8 cellular contexts compared by ENCODE assay signal in the genomic region with DNA sequence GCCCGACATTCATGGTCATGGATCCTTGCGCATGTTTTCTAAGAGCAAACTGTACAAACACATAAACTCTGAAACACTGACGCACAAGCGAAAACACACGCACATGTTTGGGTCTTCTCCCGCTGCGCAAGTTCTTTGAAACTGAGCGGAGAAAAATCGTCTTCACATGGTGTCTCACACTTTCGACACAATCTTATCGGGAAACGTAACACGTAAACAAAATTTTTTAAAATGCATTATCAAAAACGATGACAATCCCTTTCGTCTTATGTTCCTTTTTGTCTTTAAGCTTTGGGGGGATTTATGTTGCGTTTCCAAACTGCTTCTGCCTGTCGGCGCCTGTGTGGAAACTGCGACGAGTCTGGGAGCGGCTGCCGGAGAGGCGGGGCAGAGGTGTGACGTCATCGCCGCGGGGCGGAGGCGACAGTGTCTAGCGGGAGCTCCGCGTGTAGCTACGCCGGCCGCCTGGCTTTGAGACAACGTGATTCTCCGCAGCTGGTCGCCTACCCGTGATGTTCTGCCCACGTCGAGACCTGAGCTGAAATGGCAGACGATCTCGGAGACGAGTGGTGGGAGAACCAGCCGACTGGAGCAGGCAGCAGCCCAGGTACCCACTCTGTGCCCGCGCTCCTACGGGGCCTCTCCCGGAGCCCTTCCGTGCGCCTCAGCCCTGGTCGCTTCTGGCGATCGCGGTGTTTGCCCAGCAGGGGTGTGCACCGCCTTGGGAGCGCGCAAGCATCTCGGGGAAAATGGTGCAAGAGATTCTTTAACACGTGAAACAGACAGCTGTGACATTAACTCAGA. TPM values are rescaled to one million over a fixed set of nuclear protein-coding genes. Genes with fewer than 3 reads are reported as not detected.
DNase-seq lines count a peak whose midpoint lies in the region; ATAC-seq, FAIRE-seq and TF ChIP-seq lines count a peak whose summit lies in the region.

Gene CMSS1, plus strand, starts transcription at position 426 of the 804 bp plus-strand sequence.

- TF ChIP-seq CTCF in WERI-Rb-1 (IDR thresholded peaks at IDR 0.05; ENCODE audit: low read depth, low read length) (peak; percentile 24; the same call in 1 of the 2 replicates), mammary epithelial cell (conservative IDR thresholded peaks at IDR 0.05 in 1 of 2, IDR thresholded peaks at IDR 0.05 in 1 of 2; ENCODE audit: extremely low read depth in 1 of 2, insufficient read depth in 1 of 2, low read depth in 1 of 2, low read length in 2 of 2) (peak in 1 of 2 donors; percentile 2)

- no peaks in the 10 kb centered on the region for H3K27me3 ChIP-seq in WERI-Rb-1 (ENCODE audit: insufficient read depth, low read depth, severe bottlenecking)
- H3K27me3 ChIP-seq in mammary epithelial cell (ENCODE audit: insufficient read depth, low read length): no peaks in the 10 kb centered on the region
- H3K27me3 ChIP-seq in small intestine (ENCODE audit: control insufficient read depth in 2 of 2, insufficient read depth in 2 of 2, low read length in 2 of 2): no peaks in the 10 kb centered on the region

- BruUV-seq in mammary epithelial cell (replicated peaks; lab: Mats Ljungman, UMichigan): TSS peak; percentile 60

- intact Hi-C loops in mammary epithelial cell (cut with micrococcal nuclease): loop anchor here (5.0 kb wide), 1 partner anchor 585 kb away; the partner anchor contains the start of genes LNP1 and TOMM70

- dilution Hi-C loops in mammary epithelial cell (cut with HindIII; ENCODE audit: low sequenced_read_pairs): no loop called here

- peaks cover 40% of the 10 kb centered on the region for H3K79me2 ChIP-seq in mammary epithelial cell (ENCODE audit: insufficient read depth, low read length)

- 1% methylated on average over 55 of the region's 60 CpGs for WGBS in mammary epithelial cell (ENCODE audit: low coverage, missing lambda C conversion rate)
- WGBS in small intestine, 3 donors: 0% methylated on average over 60 of the region's 60 CpGs

- H3K9ac ChIP-seq in mammary epithelial cell (ENCODE audit: insufficient read depth, low read length): peak within 1 kb of the TSS; percentile 94

- peak; percentile 95 for DNase-seq in AG08395 (ENCODE audit: low spot score)
- DNase-seq in NCI-H2227 (lab: John Stamatoyannopoulos, UW; ENCODE audit: unreplicated experiment): peak; percentile 89
- peak; percentile 95 for DNase-seq in WERI-Rb-1
- DNase-seq in mammary epithelial cell: peak; percentile 90
- peak; percentile 91 for DNase-seq in iPS-NIHi11 (ENCODE audit: low spot score)
- peak; percentile 88 for DNase-seq in small intestine

- FAIRE-seq in small intestine (lab: Jason Lieb, UNC): no peak

- CTCF ChIA-PET in mammary epithelial cell (lab: Charles Lee; ENCODE audit: low non-redundant PET): interaction anchor here (0.6 kb wide), 1 partner anchor 14 kb away, joined by 15 read pairs; no protein-coding TSS in a partner anchor

- H3K4me1 ChIP-seq in mammary epithelial cell (ENCODE audit: insufficient read depth, low read length) (peaks cover 6% of the 10 kb centered on the region), small intestine (ENCODE audit: control insufficient read depth in 2 of 2, insufficient read depth in 1 of 2, low read depth in 1 of 2, low read length in 1 of 2) (peaks cover 0 to 2% of the 10 kb centered on the region in 2 donors)

- peak within 1 kb of the TSS; percentile 94 for H2AFZ ChIP-seq in mammary epithelial cell (ENCODE audit: low read depth, low read length)

- H3K4me3 ChIP-seq in WERI-Rb-1 (ENCODE audit: low read depth, low read length) (peak within 1 kb of the TSS; percentile 58), mammary epithelial cell (replicated peaks in 1 of 3; ENCODE audit: insufficient read depth in 1 of 3, low read depth in 2 of 3, low read length in 3 of 3) (peak within 1 kb of the TSS; percentile 63 to 79 (median 79)), small intestine (ENCODE audit: low read depth in 1 of 2, low read length in 2 of 2) (peak within 1 kb of the TSS; percentile 43 to 72)

- ATAC-seq in GM18873 (IDR thresholded peaks at IDR 0.05; ENCODE audit: low FRiP score, unreplicated experiment): peak; percentile 96
- ATAC-seq in HG03139 (IDR thresholded peaks at IDR 0.05; ENCODE audit: unreplicated experiment): peak; percentile 98

- H3K27ac ChIP-seq in WERI-Rb-1: peak within 1 kb of the TSS; percentile 94
- H3K27ac ChIP-seq in mammary epithelial cell (ENCODE audit: insufficient read depth, low read depth, low read length): peak within 1 kb of the TSS; percentile 97
- peak within 1 kb of the TSS; percentile 62 to 98 for H3K27ac ChIP-seq in small intestine (ENCODE audit: low read depth in 1 of 2, low read length in 1 of 2)

- peaks cover 33% of the 10 kb centered on the region for H3K36me3 ChIP-seq in WERI-Rb-1
- no peaks in the 10 kb centered on the region for H3K36me3 ChIP-seq in mammary epithelial cell (ENCODE audit: insufficient read depth, low read length)
- no peaks in the 10 kb centered on the region for H3K36me3 ChIP-seq in small intestine (ENCODE audit: control insufficient read depth in 2 of 2, insufficient read depth in 2 of 2, low read length in 2 of 2)

- H3K4me2 ChIP-seq in mammary epithelial cell (ENCODE audit: insufficient read depth, low read depth, low read length): peak within 1 kb of the TSS; percentile 86

- in situ Hi-C loops in mammary epithelial cell (cut with MboI; ENCODE audit: low sequenced_read_pairs in 2 of 2): no loop called here

- H3K9me3 ChIP-seq in WERI-Rb-1 (ENCODE audit: severe bottlenecking): no peaks in the 10 kb centered on the region
- H3K9me3 ChIP-seq in mammary epithelial cell (replicated peaks; ENCODE audit: insufficient read depth, low read length): no peaks in the 10 kb centered on the region
- no peaks in the 10 kb centered on the region for H3K9me3 ChIP-seq in small intestine (ENCODE audit: control insufficient read depth, low read depth)

- H4K20me1 ChIP-seq in mammary epithelial cell (ENCODE audit: insufficient read depth, low read length): no peaks in the 10 kb centered on the region

RNA-seq across cellular contexts. Expression of gene CMSS1, which starts in this region (rescaled TPM):
- total RNA-seq in mammary epithelial cell: 10 to 100 TPM; 20.8 to 55.3 TPM
- polyA plus RNA-seq in mammary epithelial cell (24.7 TPM), small intestine (10 to 100 TPM in 1 of 3 donors, 1 to 10 TPM in 2; 1.6 to 24.0 (median 6.2) TPM)
- polyA minus RNA-seq in mammary epithelial cell: 0.67 TPM

Comparison
In these comparisons a context has a peak if more than half of its experiments do, and no peak if none do; other contexts are left out.
1. Peak in every context shown above with its lines: DNase-seq, ATAC-seq, H3K4me3 ChIP-seq and H3K27ac ChIP-seq.